In the genomic region with DNA sequence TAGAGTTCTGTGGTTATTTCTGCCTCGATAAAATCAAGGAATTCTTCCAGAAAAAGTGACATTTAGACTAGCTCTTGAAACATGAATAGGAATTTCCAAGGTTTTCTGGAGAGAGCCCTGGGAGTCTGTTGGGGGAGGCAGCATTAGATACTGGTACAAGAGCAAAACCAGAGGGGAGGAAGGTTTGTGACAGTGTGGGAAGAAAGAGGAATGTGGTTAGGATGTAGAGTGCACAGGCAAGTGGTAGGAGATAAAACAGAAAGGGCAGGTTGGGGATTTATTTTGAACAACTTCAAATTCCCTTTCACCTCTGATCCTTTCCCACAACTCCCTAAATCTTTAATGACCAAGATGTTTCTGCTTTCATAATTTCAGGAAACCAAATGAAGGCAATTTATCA, we compare ENCODE assay signal across 32 cellular contexts.
"Had no signal": no experiment of that assay in that cellular context is flagged by ENCODE, and none has a peak within 500 bp of the region (broad histone marks: within the 10 kb centered on the region; RNA-seq: fewer than 3 reads in every experiment).

No MANE protein-coding gene starts in this region.

- H3K27ac ChIP-seq: body of pancreas, colonic mucosa, gastroesophageal sphincter, pancreas, prostate gland, skin epidermis, uterus, VCaP had no signal

- H3K4me1 ChIP-seq: body of pancreas, colonic mucosa, gastroesophageal sphincter, pancreas, prostate gland, uterus had no signal

- FAIRE-seq: keratinocyte, pancreas, TTC549 had no signal

- H3K9me3 ChIP-seq: body of pancreas, colonic mucosa, gastroesophageal sphincter, pancreas, prostate gland, uterus had no signal

- H3K27ac Mint-ChIP-seq: activated CD4-positive, alpha-beta memory T cell treated with anti-CD3 and anti-CD28 coated beads for 36 hours; activated naive CD8-positive, alpha-beta T cell treated with anti-CD3 and anti-CD28 coated beads, Interleukin-2, amount 50 U/mL, for 24 hours; activated T-helper 1 cell treated with anti-CD3 and anti-CD28 coated beads, Interleukin-12 subunit alpha, Interleukin-12 subunit beta, Interleukin-2, Interleukin-4 antibody, amounts not matched to agents 30 ng/mL and 10 ng/mL and 1 ng/mL, durations not matched to agents 14 hours and 24 hours and 36 hours; naive B cell; stimulated activated effector memory CD8-positive, alpha-beta T cell treated with anti-CD3 and anti-CD28 coated beads, Interleukin-12 subunit alpha, Interleukin-12 subunit beta, amount 100 ng/mL, for 72 hours; stimulated activated naive CD8-positive, alpha-beta T cell treated with anti-CD3 and anti-CD28 coated beads, Interleukin-15, Interleukin-2, amounts not matched to agents 100 ng/mL and 50 ng/mL, for 24 hours; type B pancreatic cell had no signal

- DNase-seq: activated CD4-positive, alpha-beta memory T cell treated with anti-CD3 and anti-CD28 coated beads for 36 hours; activated CD4-positive, alpha-beta T cell treated with anti-CD3 and anti-CD28 coated beads for 48 hours; activated CD8-positive, alpha-beta memory T cell treated with anti-CD3 and anti-CD28 coated beads, Interleukin-2, amount 50 U/mL, for 4 hours; activated gamma-delta T cell; activated naive CD4-positive, alpha-beta T cell treated with anti-CD3 and anti-CD28 coated beads, Interleukin-2, amount 50 U/mL, for 16 hours; activated naive CD8-positive, alpha-beta T cell treated with anti-CD3 and anti-CD28 coated beads, Interleukin-2, amount 50 U/mL, for 24 hours; activated T-cell treated with anti-CD3 and anti-CD28 coated beads, Interleukin-2, amount 50 U/mL, for 1 hour; body of pancreas; cerebellar nuclear complex; colonic mucosa; effector CD8-positive, alpha-beta T cell; erythroblast; hippocampal formation; left cardiac atrium; left ventricle myocardium superior; naive B cell; pancreas; retina; stimulated activated CD4-positive, alpha-beta T cell treated with anti-CD3 and anti-CD28 coated beads, Interleukin-4, amount 100 ng/mL, for 24 hours; substantia nigra; uterus had no signal

- H3K36me3 ChIP-seq: colonic mucosa, gastroesophageal sphincter, pancreas, prostate gland, uterus had no signal

- H3K27me3 ChIP-seq: body of pancreas, colonic mucosa, gastroesophageal sphincter, pancreas, uterus had no signal

- H3K27me3 Mint-ChIP-seq: activated CD4-positive, alpha-beta memory T cell treated with anti-CD3 and anti-CD28 coated beads for 36 hours; activated naive CD8-positive, alpha-beta T cell treated with anti-CD3 and anti-CD28 coated beads, Interleukin-2, amount 50 U/mL, for 24 hours; naive B cell; stimulated activated naive CD8-positive, alpha-beta T cell treated with anti-CD3 and anti-CD28 coated beads, Interleukin-15, Interleukin-2, amounts not matched to agents 100 ng/mL and 50 ng/mL, for 24 hours; type B pancreatic cell had no signal

- H3K4me3 Mint-ChIP-seq: activated CD4-positive, alpha-beta memory T cell treated with anti-CD3 and anti-CD28 coated beads for 36 hours; activated naive CD8-positive, alpha-beta T cell treated with anti-CD3 and anti-CD28 coated beads, Interleukin-2, amount 50 U/mL, for 24 hours; activated T-helper 1 cell treated with anti-CD3 and anti-CD28 coated beads, Interleukin-12 subunit alpha, Interleukin-12 subunit beta, Interleukin-2, Interleukin-4 antibody, amounts not matched to agents 30 ng/mL and 10 ng/mL and 1 ng/mL, durations not matched to agents 14 hours and 24 hours and 36 hours; naive B cell; stimulated activated effector memory CD8-positive, alpha-beta T cell treated with anti-CD3 and anti-CD28 coated beads, Interleukin-12 subunit alpha, Interleukin-12 subunit beta, amount 100 ng/mL, for 72 hours; stimulated activated naive CD8-positive, alpha-beta T cell treated with anti-CD3 and anti-CD28 coated beads, Interleukin-15, Interleukin-2, amounts not matched to agents 100 ng/mL and 50 ng/mL, for 24 hours; type B pancreatic cell had no signal

- ATAC-seq: activated naive CD8-positive, alpha-beta T cell treated with anti-CD3 and anti-CD28 coated beads, Interleukin-2, amount 50 U/mL, for 24 hours; body of pancreas; gastroesophageal sphincter; left cardiac atrium; left ventricle myocardium superior; pancreas; sciatic nerve; stimulated activated effector memory CD8-positive, alpha-beta T cell treated with anti-CD3 and anti-CD28 coated beads, Interleukin-12 subunit alpha, Interleukin-12 subunit beta, amount 100 ng/mL, for 72 hours had no signal

- H3K4me1 Mint-ChIP-seq: activated naive CD8-positive, alpha-beta T cell treated with anti-CD3 and anti-CD28 coated beads, Interleukin-2, amount 50 U/mL, for 24 hours; naive B cell; stimulated activated effector memory CD8-positive, alpha-beta T cell treated with anti-CD3 and anti-CD28 coated beads, Interleukin-12 subunit alpha, Interleukin-12 subunit beta, amount 100 ng/mL, for 72 hours had no signal

- H3K36me3 Mint-ChIP-seq: activated CD4-positive, alpha-beta memory T cell treated with anti-CD3 and anti-CD28 coated beads for 36 hours; naive B cell; stimulated activated effector memory CD8-positive, alpha-beta T cell treated with anti-CD3 and anti-CD28 coated beads, Interleukin-12 subunit alpha, Interleukin-12 subunit beta, amount 100 ng/mL, for 72 hours; type B pancreatic cell had no signal

- H3K9me3 Mint-ChIP-seq: activated CD4-positive, alpha-beta memory T cell treated with anti-CD3 and anti-CD28 coated beads for 36 hours; activated naive CD8-positive, alpha-beta T cell treated with anti-CD3 and anti-CD28 coated beads, Interleukin-2, amount 50 U/mL, for 24 hours; activated T-helper 1 cell treated with anti-CD3 and anti-CD28 coated beads, Interleukin-12 subunit alpha, Interleukin-12 subunit beta, Interleukin-2, Interleukin-4 antibody, amounts not matched to agents 30 ng/mL and 10 ng/mL and 1 ng/mL, durations not matched to agents 14 hours and 24 hours and 36 hours; stimulated activated naive CD8-positive, alpha-beta T cell treated with anti-CD3 and anti-CD28 coated beads, Interleukin-15, Interleukin-2, amounts not matched to agents 100 ng/mL and 50 ng/mL, for 24 hours; type B pancreatic cell had no signal

- H3K4me3 ChIP-seq: body of pancreas, colonic mucosa, gastroesophageal sphincter, pancreas, prostate gland, skin epidermis, uterus had no signal
